Comparison of ENCODE assay signal across 8 cellular contexts in genomic region chr6:44250067-44250717, GRCh38. TPM values are rescaled to one million over a fixed set of nuclear protein-coding genes. Genes with fewer than 3 reads are reported as not detected.
DNase-seq lines count a peak whose midpoint lies in the region; ATAC-seq and TF ChIP-seq lines count a peak whose summit lies in the region.
"Had no signal": no experiment of that assay in that cellular context is flagged by ENCODE, and none has a peak within 500 bp of the region (broad histone marks: within the 10 kb centered on the region; RNA-seq: fewer than 3 reads in every experiment).

No MANE protein-coding gene starts in this region.

- TF ChIP-seq CTCF in psoas muscle (IDR thresholded peaks at IDR 0.05) (no peak), osteocyte (IDR thresholded peaks at IDR 0.05) (no peak)

- H3K9me3 ChIP-seq in psoas muscle: no peaks in the 10 kb centered on the region

- H3K4me3 ChIP-seq in psoas muscle: peak overlapping the region; percentile 82

- DNase-seq in T-helper 2 cell treated with Interferon-gamma antibody and Interleukin-4, amounts not matched to agents 5 μg/mL and 100 μg/mL, for 36 hours (ENCODE audit: low spot score): no peak
- DNase-seq in T-helper 2 cell (no peak), psoas muscle (no peak), osteocyte (ENCODE audit: extremely low spot score, unreplicated experiment) (no peak), DMS 273 treated with DMSO at 0.1 percent for 48 hours (lab: John Stamatoyannopoulos, UW) (no peak)
- no peak for DNase-seq in activated naive CD8-positive, alpha-beta T cell treated with anti-CD3 and anti-CD28 coated beads for 36 hours
- DNase-seq: ACHN had no signal

- peaks cover 45% of the 10 kb centered on the region for H3K4me1 ChIP-seq in psoas muscle

- intact Hi-C loops in psoas muscle (cut with DNase I): no loop called here

- H3K27me3 Mint-ChIP-seq in T-helper 2 cell treated with Interferon-gamma antibody and Interleukin-4, amounts not matched to agents 5 μg/mL and 100 μg/mL, for 36 hours (ENCODE audit: low read depth): peaks cover 2% of the 10 kb centered on the region
- H3K27me3 Mint-ChIP-seq in activated naive CD8-positive, alpha-beta T cell treated with anti-CD3 and anti-CD28 coated beads for 36 hours: peaks cover 25% of the 10 kb centered on the region
- no peaks in the 10 kb centered on the region for H3K27me3 Mint-ChIP-seq in osteocyte (ENCODE audit: unreplicated experiment)

- H3K36me3 Mint-ChIP-seq in T-helper 2 cell treated with Interferon-gamma antibody and Interleukin-4, amounts not matched to agents 5 μg/mL and 100 μg/mL, for 36 hours (ENCODE audit: low read depth): peaks cover 77% of the 10 kb centered on the region
- H3K36me3 Mint-ChIP-seq in activated naive CD8-positive, alpha-beta T cell treated with anti-CD3 and anti-CD28 coated beads for 36 hours: peaks cover 83% of the 10 kb centered on the region
- H3K36me3 Mint-ChIP-seq in osteocyte (ENCODE audit: unreplicated experiment): peaks cover 61% of the 10 kb centered on the region

- H3K36me3 ChIP-seq in psoas muscle (ENCODE audit: insufficient read depth in 1 of 2, low read depth in 1 of 2): peaks cover 20 to 73% of the 10 kb centered on the region in 2 donors

- ATAC-seq in psoas muscle: no peak

- WGBS in psoas muscle, 3 donors: 62 to 67% (median 65%) methylated on average over 6 of the region's 6 CpGs

- no peaks in the 10 kb centered on the region for H3K27me3 ChIP-seq in psoas muscle (ENCODE audit: insufficient read depth in 3 of 3, low read length in 2 of 3)

- H3K9me3 Mint-ChIP-seq in T-helper 2 cell treated with Interferon-gamma antibody and Interleukin-4, amounts not matched to agents 5 μg/mL and 100 μg/mL, for 36 hours: no peaks in the 10 kb centered on the region
- H3K9me3 Mint-ChIP-seq in activated naive CD8-positive, alpha-beta T cell treated with anti-CD3 and anti-CD28 coated beads for 36 hours: no peaks in the 10 kb centered on the region
- H3K9me3 Mint-ChIP-seq in osteocyte (ENCODE audit: unreplicated experiment): no peaks in the 10 kb centered on the region

- peak overlapping the region; percentile 4 for H3K27ac Mint-ChIP-seq in T-helper 2 cell treated with Interferon-gamma antibody and Interleukin-4, amounts not matched to agents 5 μg/mL and 100 μg/mL, for 36 hours
- H3K27ac Mint-ChIP-seq in activated naive CD8-positive, alpha-beta T cell treated with anti-CD3 and anti-CD28 coated beads for 36 hours: peak overlapping the region; percentile 100
- no peak overlapping the region for H3K27ac Mint-ChIP-seq in osteocyte (ENCODE audit: unreplicated experiment)

- H3K4me1 Mint-ChIP-seq in T-helper 2 cell treated with Interferon-gamma antibody and Interleukin-4, amounts not matched to agents 5 μg/mL and 100 μg/mL, for 36 hours (ENCODE audit: low read depth): peaks cover 45% of the 10 kb centered on the region
- H3K4me1 Mint-ChIP-seq in activated naive CD8-positive, alpha-beta T cell treated with anti-CD3 and anti-CD28 coated beads for 36 hours: peaks cover 74% of the 10 kb centered on the region
- H3K4me1 Mint-ChIP-seq in osteocyte (ENCODE audit: unreplicated experiment): peaks cover 53% of the 10 kb centered on the region

- peak overlapping the region; percentile 98 for H3K4me3 Mint-ChIP-seq in T-helper 2 cell treated with Interferon-gamma antibody and Interleukin-4, amounts not matched to agents 5 μg/mL and 100 μg/mL, for 36 hours
- H3K4me3 Mint-ChIP-seq in activated naive CD8-positive, alpha-beta T cell treated with anti-CD3 and anti-CD28 coated beads for 36 hours: peak overlapping the region; percentile 97
- no peak overlapping the region for H3K4me3 Mint-ChIP-seq in osteocyte (ENCODE audit: unreplicated experiment)

- H3K27ac ChIP-seq in psoas muscle: peak overlapping the region; percentile 6

RNA-seq across cellular contexts. Expression of gene HSP90AB1, which starts 3.3 kb away (rescaled TPM):
- 1,000 to 10,000 TPM; 2,498 to 2,524 TPM for total RNA-seq in activated naive CD8-positive, alpha-beta T cell treated with anti-CD3 and anti-CD28 coated beads for 36 hours
- 1,000 to 10,000 TPM; 1,150 to 1,595 (median 1,339) TPM for total RNA-seq in psoas muscle
- polyA plus RNA-seq in psoas muscle: 1,000 to 10,000 TPM in 2 of 3 donors, 100 to 1,000 TPM in 1; 743 to 1,128 (median 1,033) TPM
- 509 and 527 TPM in 2 replicates for total RNA-seq in osteocyte

RNA-seq across cellular contexts. Expression of gene SLC35B2, which starts 7.1 kb away (rescaled TPM):
- total RNA-seq in activated naive CD8-positive, alpha-beta T cell treated with anti-CD3 and anti-CD28 coated beads for 36 hours: 10 to 100 TPM; 22.8 to 24.9 TPM
- total RNA-seq in psoas muscle (10 to 100 TPM; 10.9 to 23.3 (median 18.0) TPM), osteocyte (77.0 and 88.4 TPM in 2 replicates)
- polyA plus RNA-seq in psoas muscle: 10 to 100 TPM; 16.0 to 23.6 (median 20.8) TPM

RNA-seq across cellular contexts. Expression of gene NFKBIE, which starts 15.2 kb away (rescaled TPM):
- total RNA-seq in activated naive CD8-positive, alpha-beta T cell treated with anti-CD3 and anti-CD28 coated beads for 36 hours: 10 to 100 TPM; 22.7 to 24.8 TPM
- total RNA-seq in psoas muscle (1 to 10 TPM; 2.1 to 5.0 (median 3.0) TPM), osteocyte (11.1 and 13.1 TPM in 2 replicates)
- polyA plus RNA-seq in psoas muscle: 1 to 10 TPM; 2.8 to 5.2 (median 4.0) TPM

RNA-seq across cellular contexts. Expression of gene TMEM151B, which starts 20.1 kb away (rescaled TPM):
- total RNA-seq in activated naive CD8-positive, alpha-beta T cell treated with anti-CD3 and anti-CD28 coated beads for 36 hours: not detected
- not detected for total RNA-seq in psoas muscle
- under 1 TPM in 2 of 3 donors, not detected in 1; 0.04 to 0.07 TPM for polyA plus RNA-seq in psoas muscle
- 0.08 TPM in 1 of 2 replicates, not detected in the other for total RNA-seq in osteocyte
- total RNA-seq: ureter had no signal

RNA-seq across cellular contexts. Expression of gene SLC29A1, which starts 26.8 kb away (rescaled TPM):
- total RNA-seq in activated naive CD8-positive, alpha-beta T cell treated with anti-CD3 and anti-CD28 coated beads for 36 hours: 100 to 1,000 TPM in 1 of 2 experiments, 10 to 100 TPM in 1; 92.5 to 102 TPM
- total RNA-seq in psoas muscle: 10 to 100 TPM; 29.6 to 80.7 (median 41.6) TPM
- polyA plus RNA-seq in psoas muscle: 10 to 100 TPM; 29.1 to 39.7 (median 39.1) TPM
- 130 and 135 TPM in 2 replicates for total RNA-seq in osteocyte
